Comparison of ENCODE assay signal across 19 cellular contexts in genomic region chr10:15784237-15784636, GRCh38.
"Had no signal": no experiment of that assay in that cellular context is flagged by ENCODE, and none has a peak within 500 bp of the region (broad histone marks: within the 10 kb centered on the region; RNA-seq: fewer than 3 reads in every experiment).

No MANE protein-coding gene starts in this region.

- H3K36me3 ChIP-seq: uterus had no signal

- H3K27ac ChIP-seq: coronary artery, esophagus muscularis mucosa, heart left ventricle, tibial nerve, uterus had no signal

- H3K9me3 ChIP-seq: esophagus muscularis mucosa, heart left ventricle, tibial nerve, uterus had no signal

- H3K4me3 ChIP-seq: coronary artery, esophagus muscularis mucosa, heart left ventricle, lung, tibial nerve, uterus had no signal

- H3K27me3 ChIP-seq: esophagus muscularis mucosa, heart left ventricle, tibial nerve, uterus had no signal

- ATAC-seq: heart left ventricle; left cardiac atrium; naive thymus-derived CD8-positive, alpha-beta T cell; right cardiac atrium; stimulated activated naive CD8-positive, alpha-beta T cell treated with anti-CD3 and anti-CD28 coated beads, Interleukin-15, Interleukin-2, amounts not matched to agents 100 U/mL and 50 U/mL, for 24 hours had no signal

- DNase-seq: activated CD4-positive, alpha-beta memory T cell treated with anti-CD3 and anti-CD28 coated beads for 36 hours; activated CD4-positive, alpha-beta T cell treated with anti-CD3 and anti-CD28 coated beads for 48 hours; activated naive CD4-positive, alpha-beta T cell treated with Interleukin-2 at 50 U/mL for 16 hours; activated naive CD8-positive, alpha-beta T cell treated with anti-CD3 and anti-CD28 coated beads for 36 hours; activated T-cell treated with anti-CD3 and anti-CD28 coated beads, Interleukin-2, amount 50 U/mL, for 48 hours; cerebellar nuclear complex; heart left ventricle; left cardiac atrium; naive thymus-derived CD8-positive, alpha-beta T cell; right cardiac atrium; stimulated activated CD4-positive, alpha-beta T cell treated with anti-CD3 and anti-CD28 coated beads, Interleukin-12 subunit alpha, Interleukin-12 subunit beta, amount 100 ng/mL, for 4 hours; stimulated activated CD4-positive, alpha-beta T cell treated with anti-CD3 and anti-CD28 coated beads, Interleukin-4, amount 100 ng/mL, for 4 hours; stimulated activated naive CD8-positive, alpha-beta T cell treated with anti-CD3 and anti-CD28 coated beads, Interleukin-15, Interleukin-2, amounts not matched to agents 100 U/mL and 50 U/mL, for 24 hours; T1000; uterus had no signal
